ENCODE assay signal across 9 cellular contexts in genomic region chr2:197130318-197130717, GRCh38.
DNase-seq lines count a peak whose midpoint lies in the region; ATAC-seq, FAIRE-seq and TF ChIP-seq lines count a peak whose summit lies in the region.
"Had no signal": no experiment of that assay in that cellular context is flagged by ENCODE, and none has a peak within 500 bp of the region (broad histone marks: within the 10 kb centered on the region; RNA-seq: fewer than 3 reads in every experiment).

No MANE protein-coding gene starts in this region.

- TF ChIP-seq CTCF in nephron (IDR thresholded peaks at IDR 0.05; ENCODE audit: unreplicated experiment in 3 of 3) (no peak), omental fat pad (IDR thresholded peaks at IDR 0.05) (no peak), CD14-positive monocyte (IDR thresholded peaks at IDR 0.05) (no peak)

- no peak overlapping the region for H3K4me3 Mint-ChIP-seq in nephron
- no peak overlapping the region for H3K4me3 Mint-ChIP-seq in CD14-positive monocyte

- no peak for TF ChIP-seq POLR2A in H54 (IDR thresholded peaks at IDR 0.05; ENCODE audit: low read depth, low read length)

- H3K27me3 Mint-ChIP-seq in nephron (ENCODE audit: low read depth) (no peaks in the 10 kb centered on the region), CD14-positive monocyte (ENCODE audit: low read depth in 3 of 3) (no peaks in the 10 kb centered on the region)

- intact Hi-C loops in CD14-positive monocyte (cut with micrococcal nuclease) = no loop called here

- H3K36me3 Mint-ChIP-seq in nephron (ENCODE audit: low read depth) (no peaks in the 10 kb centered on the region), CD14-positive monocyte (peaks cover 51 to 58% of the 10 kb centered on the region in 2 donors)

- ATAC-seq in GM18873 (IDR thresholded peaks at IDR 0.05; ENCODE audit: low FRiP score, unreplicated experiment) (peak; percentile 82), omental fat pad (ENCODE audit: low FRiP score) (no peak)

- H3K4me1 Mint-ChIP-seq in nephron = peaks cover 12% of the 10 kb centered on the region
- H3K4me1 Mint-ChIP-seq in CD14-positive monocyte = peaks cover 4% of the 10 kb centered on the region

- no peak for DNase-seq in H54 (ENCODE audit: insufficient read length, low spot score)
- DNase-seq in Jurkat, Clone E6-1 (ENCODE audit: low read depth, low spot score) = peak; percentile 47
- no peak for DNase-seq in NCI-H2171 (lab: John Stamatoyannopoulos, UW)
- no peak for DNase-seq in omental fat pad (ENCODE audit: low spot score)
- no peak for DNase-seq in CD14-positive monocyte (ENCODE audit: low spot score)
- DNase-seq: aorta had no signal

- H3K4me3 ChIP-seq in Jurkat, Clone E6-1 (ENCODE audit: low read length) = no peak overlapping the region

- FAIRE-seq in H54 (lab: Jason Lieb, UNC) = peak; percentile 30
- FAIRE-seq: RCC 7860 had no signal

- H3K9me3 Mint-ChIP-seq in nephron (no peaks in the 10 kb centered on the region), CD14-positive monocyte (no peaks in the 10 kb centered on the region)

- peak overlapping the region in 2 of 3 experiments; percentile 19 to 33 for H3K27ac Mint-ChIP-seq in nephron
- H3K27ac Mint-ChIP-seq in CD14-positive monocyte = no peak overlapping the region

Comparison
In these comparisons a context has a peak if more than half of its experiments do, and no peak if none do; other contexts are left out.
1. H3K27ac Mint-ChIP-seq: peak in nephron (2 of 3); none in CD14-positive monocyte (0 of 7).